Comparison of ENCODE assay signal across 27 cellular contexts in genomic region chr2:82796132-82796531, GRCh38.
A peak's percentile ranks its signal among the peaks of the same experiment; 100 is the strongest.
DNase-seq lines count a peak whose midpoint lies in the region; ATAC-seq, FAIRE-seq and TF ChIP-seq lines count a peak whose summit lies in the region.
"Had no signal": no experiment of that assay in that cellular context is flagged by ENCODE, and none has a peak within 500 bp of the region (broad histone marks: within the 10 kb centered on the region; RNA-seq: fewer than 3 reads in every experiment).

No MANE protein-coding gene starts in this region.

- DNase-seq in HTR-8/SVneo (ENCODE audit: insufficient read length, low spot score) (peak; percentile 3), brain microvascular endothelial cell (no peak), fibroblast of villous mesenchyme (ENCODE audit: low read depth) (peak; percentile 2), hypothalamus (lab: John Stamatoyannopoulos, UW) (no peak)
- DNase-seq: activated CD4-positive, alpha-beta T cell treated with anti-CD3 and anti-CD28 coated beads for 36 hours; activated effector memory CD4-positive, alpha-beta T cell treated with anti-CD3 and anti-CD28 coated beads, Interleukin-2, amount 50 U/mL, for 16 hours; activated naive CD8-positive, alpha-beta T cell treated with anti-CD3 and anti-CD28 coated beads for 36 hours; activated T-cell treated with anti-CD3 and anti-CD28 coated beads for 4 hours; CD4-positive, CD25-positive, alpha-beta regulatory T cell; H7; hippocampal formation; immature natural killer cell; naive thymus-derived CD4-positive, alpha-beta T cell; NCI-H1417 treated with DMSO at 0.1 percent for 48 hours; NCI-H748 treated with DMSO at 0.1 percent for 48 hours; RPMI8226; small intestine; stimulated activated CD4-positive, alpha-beta T cell treated with anti-CD3 and anti-CD28 coated beads, Interleukin-1b, Interleukin-23, amount 100 ng/mL, for 48 hours; stimulated activated CD8-positive, alpha-beta memory T cell treated with anti-CD3 and anti-CD28 coated beads, Interleukin-4, amount 100 ng/mL, for 48 hours; stimulated activated naive CD8-positive, alpha-beta T cell treated with anti-CD3 and anti-CD28 coated beads, Interleukin-15, amount 100 ng/mL, for 72 hours; uterus had no signal

- H3K4me2 ChIP-seq in skeletal muscle satellite cell (ENCODE audit: low read length), result peak overlapping the region; percentile 70

- in situ Hi-C loops in brain microvascular endothelial cell (cut with HindIII; ENCODE audit: low pct_ligation_motif_present, low sequenced_read_pairs), result no loop called here

- H3K4me3 ChIP-seq in brain microvascular endothelial cell (ENCODE audit: low read depth, low read length) (no peak overlapping the region), fibroblast of villous mesenchyme (ENCODE audit: low read depth, low read length) (no peak overlapping the region), skeletal muscle satellite cell (ENCODE audit: low read length) (peak overlapping the region; percentile 26)
- H3K4me3 ChIP-seq: K562, MG63, uterus had no signal

- H3K36me3 ChIP-seq in brain microvascular endothelial cell (replicated peaks) (no peaks in the 10 kb centered on the region), skeletal muscle satellite cell (ENCODE audit: insufficient read depth, low read length) (no peaks in the 10 kb centered on the region)
- H3K36me3 ChIP-seq: MG63, uterus had no signal

- TF ChIP-seq CTCF in brain microvascular endothelial cell (IDR thresholded peaks at IDR 0.05; ENCODE audit: low read depth, low read length, missing control alignments), result no peak
- TF ChIP-seq CTCF in fibroblast of villous mesenchyme (IDR thresholded peaks at IDR 0.05; ENCODE audit: insufficient read depth, low read depth, low read length), result no peak

- no peak for FAIRE-seq in HTR-8/SVneo (lab: Jason Lieb, UNC)
- FAIRE-seq: K562, small intestine had no signal

- peaks cover 15% of the 10 kb centered on the region for H3K4me1 ChIP-seq in skeletal muscle satellite cell (ENCODE audit: control insufficient read depth, insufficient read depth, low read length)
- H3K4me1 ChIP-seq: uterus had no signal

- H3K27me3 ChIP-seq in brain microvascular endothelial cell (replicated peaks) (no peaks in the 10 kb centered on the region), skeletal muscle satellite cell (ENCODE audit: control insufficient read depth, insufficient read depth, low read length) (no peaks in the 10 kb centered on the region)
- H3K27me3 ChIP-seq: MG63, uterus had no signal

- ATAC-seq in GM18861 (IDR thresholded peaks at IDR 0.05; ENCODE audit: unreplicated experiment) (no peak), GM18519 (IDR thresholded peaks at IDR 0.05; ENCODE audit: low FRiP score, unreplicated experiment) (no peak)
- ATAC-seq: activated CD4-positive, alpha-beta T cell treated with anti-CD3 and anti-CD28 coated beads for 36 hours; K562; left lobe of liver; naive thymus-derived CD4-positive, alpha-beta T cell; stimulated activated naive CD8-positive, alpha-beta T cell treated with anti-CD3 and anti-CD28 coated beads, Interleukin-15, amount 100 ng/mL, for 72 hours had no signal

- peak overlapping the region; percentile 70 for H3K9ac ChIP-seq in skeletal muscle satellite cell (ENCODE audit: low read depth, low read length)

- H3K27ac ChIP-seq in brain microvascular endothelial cell, result peak overlapping the region; percentile 75
- H3K27ac ChIP-seq: uterus had no signal

- no peaks in the 10 kb centered on the region for H3K9me3 ChIP-seq in skeletal muscle satellite cell (replicated peaks; ENCODE audit: low read length)
- H3K9me3 ChIP-seq: uterus had no signal

Comparison
In these comparisons a context has a peak if more than half of its experiments do, and no peak if none do; other contexts are left out.
1. DNase-seq: peak in HTR-8/SVneo (single experiment) and fibroblast of villous mesenchyme (single experiment); none in brain microvascular endothelial cell (single experiment) and hypothalamus (0 of 51).